19 cellular contexts compared by ENCODE assay signal in the genomic region with DNA sequence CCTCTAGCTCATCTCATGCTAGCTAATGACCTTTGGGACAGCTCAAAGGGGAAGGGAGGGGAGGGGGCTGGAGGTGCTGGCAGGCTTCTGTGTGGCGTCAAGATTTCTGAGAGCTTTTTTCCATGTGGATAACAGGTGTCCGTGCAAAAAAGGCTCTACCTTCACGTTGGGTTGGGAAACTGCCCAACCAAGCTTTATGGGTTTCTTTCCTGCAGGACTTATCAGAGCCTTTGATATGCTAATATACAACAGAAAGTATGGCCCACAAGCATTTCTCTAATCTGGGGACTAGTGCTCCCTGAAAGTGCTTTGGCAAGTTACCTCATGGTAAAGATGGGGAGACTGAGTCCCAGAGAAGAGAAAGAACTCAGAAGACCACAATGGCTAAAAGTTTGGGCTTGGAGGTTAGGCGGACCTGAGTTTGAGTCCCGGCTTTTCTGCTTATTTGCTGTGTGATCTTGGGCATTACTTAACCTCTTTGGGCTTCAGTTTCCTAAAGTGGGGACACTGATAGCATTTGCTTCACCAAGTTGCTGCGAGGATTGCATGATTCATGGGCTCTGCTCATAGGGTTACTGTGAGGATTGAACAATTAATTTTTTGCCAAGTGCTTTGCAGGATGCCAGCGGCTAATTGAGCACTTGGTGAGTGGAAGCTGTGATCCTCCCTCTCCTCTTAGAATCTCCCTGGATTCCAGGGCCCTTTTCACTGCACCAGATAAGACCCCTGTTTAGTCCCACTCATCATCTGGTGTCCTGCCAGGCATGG. TPM values are rescaled to one million over a fixed set of nuclear protein-coding genes. Genes with fewer than 3 reads are reported as not detected.
DNase-seq lines count a peak whose midpoint lies in the region; ATAC-seq, FAIRE-seq and TF ChIP-seq lines count a peak whose summit lies in the region.
"Had no signal": no experiment of that assay in that cellular context is flagged by ENCODE, and none has a peak within 500 bp of the region (broad histone marks: within the 10 kb centered on the region; RNA-seq: fewer than 3 reads in every experiment).

No MANE protein-coding gene starts in this region.

- peaks cover 29% of the 10 kb centered on the region for H3K27me3 Mint-ChIP-seq in CD4-positive, CD25-positive, alpha-beta regulatory T cell

- FAIRE-seq in pancreas (lab: Jason Lieb, UNC): no peak
- FAIRE-seq: endometrium, H54 had no signal

- no peaks in the 10 kb centered on the region for H3K36me3 Mint-ChIP-seq in CD4-positive, CD25-positive, alpha-beta regulatory T cell
- H3K36me3 Mint-ChIP-seq: activated naive CD4-positive, alpha-beta T cell treated with anti-CD3 and anti-CD28 coated beads, Interleukin-2, amount 50 U/mL, for 72 hours had no signal

- H3K4me3 Mint-ChIP-seq in CD4-positive, CD25-positive, alpha-beta regulatory T cell: no peak overlapping the region

- H3K4me1 Mint-ChIP-seq in CD4-positive, CD25-positive, alpha-beta regulatory T cell: peaks cover 0 to 2% (median 0%) of the 10 kb centered on the region in 4 donors

- DNase-seq in CD4-positive, CD25-positive, alpha-beta regulatory T cell: no peak
- DNase-seq in PC-3 (no peak), fibroblast of gingiva (ENCODE audit: low read depth) (peak; percentile 29), osteoblast (ENCODE audit: insufficient read length, low spot score, missing footprints) (no peak), GM03348 (ENCODE audit: low spot score) (no peak), pancreas (no peak), DMS153 treated with DMSO at 0.1 percent for 48 hours (lab: John Stamatoyannopoulos, UW; ENCODE audit: unreplicated experiment) (no peak), NCI-H2171 treated with DMSO at 0.1 percent for 48 hours (lab: John Stamatoyannopoulos, UW) (no peak)
- DNase-seq: activated CD4-positive, CD25-positive, alpha-beta regulatory T cell treated with anti-CD3 and anti-CD28 coated beads, Interleukin-2, amount 50 U/mL, for 72 hours; DMS79 treated with DMSO at 0.1 percent for 48 hours; left colon; NCI-H2081 treated with DMSO at 0.1 percent for 48 hours; NCI-H774; stimulated activated CD4-positive, alpha-beta T cell treated with anti-CD3 and anti-CD28 coated beads, Interleukin-1b, Interleukin-23, amount 100 ng/mL, for 48 hours; T-helper 2 cell had no signal

- H3K27me3 ChIP-seq in CD4-positive, CD25-positive, alpha-beta regulatory T cell (ENCODE audit: control insufficient read depth, insufficient read depth, low read length): no peaks in the 10 kb centered on the region
- H3K27me3 ChIP-seq in PC-3 (ENCODE audit: low read length) (no peaks in the 10 kb centered on the region), osteoblast (ENCODE audit: insufficient read depth, low read length) (no peaks in the 10 kb centered on the region), pancreas (no peaks in the 10 kb centered on the region)

- WGBS in pancreas, 2 donors: 64 to 71% methylated on average over 7 of the region's 7 CpGs

- TF ChIP-seq CTCF in PC-3 (conservative IDR thresholded peaks at IDR 0.05; ENCODE audit: low read depth, low read length) (no peak), osteoblast (IDR thresholded peaks at IDR 0.05; ENCODE audit: extremely low read depth, low read depth, low read length) (no peak), pancreas (IDR thresholded peaks at IDR 0.05) (no peak)

- peak overlapping the region; percentile 62 for H3K4me2 ChIP-seq in PC-3 (ENCODE audit: low read length)
- H3K4me2 ChIP-seq in osteoblast (ENCODE audit: insufficient read depth, low read length): peak overlapping the region; percentile 53

- no peak overlapping the region for H3K27ac ChIP-seq in CD4-positive, CD25-positive, alpha-beta regulatory T cell (ENCODE audit: insufficient read depth, low read length, poor library complexity, severe bottlenecking)
- H3K27ac ChIP-seq in PC-3 (ENCODE audit: low read length) (peak overlapping the region; percentile 86), osteoblast (ENCODE audit: low read depth, low read length) (peak overlapping the region; percentile 83), pancreas (no peak overlapping the region)

- POLR2A ChIA-PET in PC-3 (lab: Charles Lee; ENCODE audit: unreplicated experiment): interaction anchor here (1.0 kb wide), 1 partner anchor 52 kb away, joined by 3 read pairs; no protein-coding TSS in a partner anchor

- peak overlapping the region; percentile 23; the same call in 1 of the 2 replicates for H3K9ac ChIP-seq in PC-3 (ENCODE audit: low read length)

- intact Hi-C loops in PC-3 (cut with micrococcal nuclease): loop anchor here (10.0 kb wide), 1 partner anchor 362 kb away; a partner anchor contains a TSS
- intact Hi-C loops in pancreas (cut with DNase I): loop anchor here in 1 of 3 donors (10.0 kb wide), 1 partner anchor 48 kb away; no protein-coding TSS in a partner anchor

- H4K20me1 ChIP-seq in PC-3 (ENCODE audit: low read length) (no peaks in the 10 kb centered on the region), osteoblast (ENCODE audit: insufficient read depth, low read length) (no peaks in the 10 kb centered on the region)

- no peaks in the 10 kb centered on the region for H3K79me2 ChIP-seq in PC-3 (ENCODE audit: low read length)
- H3K79me2 ChIP-seq in osteoblast (ENCODE audit: insufficient read depth, low read length): no peaks in the 10 kb centered on the region

- H2AFZ ChIP-seq in PC-3 (ENCODE audit: low read length): no peak overlapping the region
- no peak overlapping the region for H2AFZ ChIP-seq in osteoblast (ENCODE audit: low read length)

- ATAC-seq in CD4-positive, CD25-positive, alpha-beta regulatory T cell (ENCODE audit: low read depth in 2 of 2): no peak
- ATAC-seq in PC-3 (no peak), pancreas (no peak)
- ATAC-seq: activated naive CD4-positive, alpha-beta T cell treated with anti-CD3 and anti-CD28 coated beads, Interleukin-2, amount 50 U/mL, for 72 hours had no signal

- CTCF ChIA-PET in PC-3 (lab: Charles Lee): no interaction called here

- no peaks in the 10 kb centered on the region for H3F3A ChIP-seq in PC-3 (ENCODE audit: low read length, unreplicated experiment)

- peak overlapping the region in 2 of 3 donors; percentile 28 to 74 for H3K27ac Mint-ChIP-seq in CD4-positive, CD25-positive, alpha-beta regulatory T cell

- no peak overlapping the region for H3K4me3 ChIP-seq in CD4-positive, CD25-positive, alpha-beta regulatory T cell (ENCODE audit: low read depth, low read length)
- H3K4me3 ChIP-seq in PC-3 (ENCODE audit: low read length): no peak overlapping the region
- no peak overlapping the region for H3K4me3 ChIP-seq in osteoblast (ENCODE audit: insufficient read depth, low read length)
- no peak overlapping the region for H3K4me3 ChIP-seq in pancreas

- no TSS peak for BruUV-seq in PC-3 (replicated peaks; lab: Mats Ljungman, UMichigan)

- no peaks in the 10 kb centered on the region for H3K9me3 ChIP-seq in CD4-positive, CD25-positive, alpha-beta regulatory T cell (ENCODE audit: control insufficient read depth in 2 of 2, low read length in 2 of 2)
- H3K9me3 ChIP-seq in PC-3 (ENCODE audit: low read length) (no peaks in the 10 kb centered on the region), osteoblast (ENCODE audit: low read depth, low read length) (no peaks in the 10 kb centered on the region), pancreas (no peaks in the 10 kb centered on the region)

- H3K4me1 ChIP-seq in CD4-positive, CD25-positive, alpha-beta regulatory T cell (ENCODE audit: control insufficient read depth, insufficient read depth, low read length, poor library complexity, severe bottlenecking): no peaks in the 10 kb centered on the region
- H3K4me1 ChIP-seq in PC-3 (ENCODE audit: insufficient read depth, low read length) (peaks cover 58% of the 10 kb centered on the region), osteoblast (ENCODE audit: insufficient read depth, low read length) (peaks cover 37% of the 10 kb centered on the region), pancreas (peaks cover 12 to 22% (median 17%) of the 10 kb centered on the region in 3 donors)

- no peaks in the 10 kb centered on the region for H3K9me2 ChIP-seq in PC-3 (replicated peaks; ENCODE audit: low read length)

- H3K9me3 Mint-ChIP-seq in CD4-positive, CD25-positive, alpha-beta regulatory T cell: no peaks in the 10 kb centered on the region
- H3K9me3 Mint-ChIP-seq: activated naive CD4-positive, alpha-beta T cell treated with anti-CD3 and anti-CD28 coated beads, Interleukin-2, amount 50 U/mL, for 72 hours had no signal

- H3K36me3 ChIP-seq in CD4-positive, CD25-positive, alpha-beta regulatory T cell (ENCODE audit: control insufficient read depth, insufficient read depth, low read length): no peaks in the 10 kb centered on the region
- H3K36me3 ChIP-seq in PC-3 (ENCODE audit: low read depth, low read length) (peaks cover 10% of the 10 kb centered on the region), osteoblast (ENCODE audit: insufficient read depth, low read length) (no peaks in the 10 kb centered on the region), pancreas (peaks cover 0 to 4% (median 0%) of the 10 kb centered on the region in 3 donors)

RNA-seq across cellular contexts. Expression of a gene that starts 14.1 kb away (rescaled TPM):
- total RNA-seq in CD4-positive, CD25-positive, alpha-beta regulatory T cell: 1.2 TPM
- under 1 TPM in 3 of 4 donors, not detected in 1; 0.16 to 0.48 (median 0.33) TPM for polyA plus RNA-seq in CD4-positive, CD25-positive, alpha-beta regulatory T cell
- total RNA-seq in PC-3 (2014; rRNA removed) (33.7 and 41.5 TPM in 2 replicates), osteoblast (0.29 and 0.72 TPM in 2 replicates), pancreas (100 to 1,000 TPM in 1 of 6 donors, 10 to 100 TPM in 5; 51.3 to 102 (median 94.0) TPM)
- polyA plus RNA-seq in pancreas: 10 to 100 TPM; 36.4 to 47.6 TPM

RNA-seq across cellular contexts. Expression of a gene that starts 25.6 kb away (rescaled TPM):
- total RNA-seq in CD4-positive, CD25-positive, alpha-beta regulatory T cell: 0.32 TPM
- polyA plus RNA-seq in CD4-positive, CD25-positive, alpha-beta regulatory T cell: not detected
- total RNA-seq in PC-3 (2014; rRNA removed) (not detected in 2 replicates), osteoblast (not detected in 2 replicates), pancreas (under 1 TPM; 0.14 to 0.73 (median 0.34) TPM)
- under 1 TPM; 0.80 to 0.84 TPM for polyA plus RNA-seq in pancreas

RNA-seq across cellular contexts. Expression of a gene that starts 52.1 kb away (rescaled TPM):
- total RNA-seq in CD4-positive, CD25-positive, alpha-beta regulatory T cell: not detected
- not detected for polyA plus RNA-seq in CD4-positive, CD25-positive, alpha-beta regulatory T cell
- total RNA-seq in PC-3 (2014; rRNA removed) (not detected in 2 replicates), osteoblast (not detected in 2 replicates), pancreas (1 to 10 TPM in 1 of 6 donors, under 1 TPM in 5; 0.28 to 2.4 (median 0.61) TPM)
- polyA plus RNA-seq in pancreas: 1 to 10 TPM; 1.5 to 2.0 TPM
- total RNA-seq: activated naive CD4-positive, alpha-beta T cell treated with anti-CD3 and anti-CD28 coated beads, Interleukin-2, amount 50 U/mL, for 72 hours; left colon; urinary bladder had no signal
- polyA plus RNA-seq: urinary bladder had no signal

Comparison
In these comparisons a context has a peak if more than half of its experiments do, and no peak if none do; other contexts are left out.
1. H3K27ac ChIP-seq: peak in PC-3 (single experiment) and osteoblast (single experiment); none in CD4-positive, CD25-positive, alpha-beta regulatory T cell (single experiment) and pancreas (0 of 4).
2. RNA of a gene that starts 14.1 kb away (total RNA-seq): 51.3 to 102 TPM in pancreas and 33.7 to 41.5 TPM in PC-3; 1.2 TPM in CD4-positive, CD25-positive, alpha-beta regulatory T cell (single experiment) and 0.29 to 0.72 TPM in osteoblast; every median in the first group is over 10 times any median in the second.